In genomic region chr5:131170540-131171275, GRCh38 we compare ENCODE assay signal across 1 cellular context.
TF ChIP-seq lines count a peak whose summit lies in the region.

Gene LYRM7, plus strand, starts transcription at chr5:131170944. Its CDS starts 77 bp downstream, at chr5:131171021.

TF ChIP-seq in HEK293, 187 proteins besides CTCF, POLR2A, EP300 and RAD21 (continued from another document):
- TF ChIP-seq ZNF518A (tag by site-specific recombination; conservative IDR thresholded peaks at IDR 0.05; ENCODE audit: low read depth) (peak; percentile 92), ZNF214 (tag by site-specific recombination; IDR thresholded peaks at IDR 0.05; ENCODE audit: borderline replicate concordance) (no peak), ZNF548 (tag by site-specific recombination; IDR thresholded peaks at IDR 0.05) (no peak), ZNF629 (tag by site-specific recombination; IDR thresholded peaks at IDR 0.05) (0 out of 2 replicates have a peak, but pooled peaks have one; percentile 42), ZBTB8A (tag by site-specific recombination; IDR thresholded peaks at IDR 0.05) (peak; percentile 98), GLIS2 (tag by site-specific recombination; IDR thresholded peaks at IDR 0.05) (peak; percentile 36), ZNF398 (tag by site-specific recombination; IDR thresholded peaks at IDR 0.05) (peak; percentile 40; the same call in 1 of the 2 replicates), KLF1 (tag by site-specific recombination; IDR thresholded peaks at IDR 0.05) (peak; percentile 58), ZNF184 (tag by site-specific recombination; IDR thresholded peaks at IDR 0.05) (no peak), ZNF239 (tag by site-specific recombination; IDR thresholded peaks at IDR 0.05) (no peak), ZNF155 (tag by site-specific recombination; IDR thresholded peaks at IDR 0.05) (no peak), ZNF777 (tag by site-specific recombination; IDR thresholded peaks at IDR 0.05; ENCODE audit: borderline replicate concordance) (peak; percentile 64; the same call in 1 of the 2 replicates), ZNF561 (tag by site-specific recombination; IDR thresholded peaks at IDR 0.05; ENCODE audit: borderline replicate concordance) (peak; percentile 75; the same call in 1 of the 2 replicates), MEIS1 (CRISPR knock-in tag; IDR thresholded peaks at IDR 0.05; ENCODE audit: borderline replicate concordance) (no peak), ZNF501 (tag by site-specific recombination; IDR thresholded peaks at IDR 0.05) (0 out of 2 replicates have a peak, but pooled peaks have one; percentile 39), KLF17 (tag by site-specific recombination; IDR thresholded peaks at IDR 0.05) (no peak), ZBTB17 (tag by site-specific recombination; IDR thresholded peaks at IDR 0.05) (peak; percentile 82), ZBTB48 (tag by site-specific recombination; IDR thresholded peaks at IDR 0.05) (0 out of 2 replicates have a peak, but pooled peaks have one; percentile 45), SP2 (tag by site-specific recombination; IDR thresholded peaks at IDR 0.05) (peak; percentile 99), GLIS1 (tag by site-specific recombination; IDR thresholded peaks at IDR 0.05) (peak; percentile 28; the same call in 1 of the 2 replicates), ZBTB11 (tag by site-specific recombination; conservative IDR thresholded peaks at IDR 0.05; ENCODE audit: low read depth) (peak; percentile 85), PRDM10 (tag by site-specific recombination; IDR thresholded peaks at IDR 0.05) (peak; percentile 89), SP7 (tag by site-specific recombination; IDR thresholded peaks at IDR 0.05) (0 out of 2 replicates have a peak, but pooled peaks have one; percentile 35), ZNF639 (tag by site-specific recombination; IDR thresholded peaks at IDR 0.05) (0 out of 2 replicates have a peak, but pooled peaks have one; percentile 24), ZNF843 (tag by site-specific recombination; IDR thresholded peaks at IDR 0.05) (0 out of 2 replicates have a peak, but pooled peaks have one; percentile 16)
